Comparison of ENCODE assay signal across 8 cellular contexts in the genomic region with DNA sequence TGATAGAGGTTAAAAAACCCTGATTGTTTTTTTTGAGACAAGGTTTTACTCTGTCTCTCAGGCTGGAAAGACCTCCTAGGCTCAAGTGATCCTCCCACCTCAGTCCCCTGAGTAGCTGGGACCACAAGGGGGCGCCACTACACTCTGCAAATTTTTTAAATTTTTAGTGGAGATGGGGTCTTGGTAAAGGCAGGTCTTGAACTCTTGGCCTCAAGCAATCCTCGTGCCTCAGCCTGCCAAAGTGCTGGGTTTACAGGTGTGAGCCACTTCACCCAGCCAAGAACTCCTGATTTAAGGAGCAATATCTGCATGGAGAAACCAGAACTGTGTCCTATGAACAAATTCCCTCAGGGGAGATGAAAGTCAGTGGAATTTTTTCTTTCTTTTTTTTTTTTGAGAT. TPM values are rescaled to one million over a fixed set of nuclear protein-coding genes. Genes with fewer than 3 reads are reported as not detected.
DNase-seq lines count a peak whose midpoint lies in the region; ATAC-seq and TF ChIP-seq lines count a peak whose summit lies in the region.

No MANE protein-coding gene starts in this region.

- TF ChIP-seq CTCF in AG04450 (IDR thresholded peaks at IDR 0.05; ENCODE audit: low read depth, low read length), result peak; percentile 76
- peak; percentile 33 to 76 (median 56) for TF ChIP-seq CTCF in Peyer's patch (IDR thresholded peaks at IDR 0.05)

- no peak for DNase-seq in AG04450 (ENCODE audit: low read depth, low spot score)
- peak; percentile 39 to 91 for DNase-seq in HAP-1 (ENCODE audit: low spot score in 2 of 2)
- peak; percentile 32 to 70 (median 61) for DNase-seq in Peyer's patch
- DNase-seq in activated T-helper 1 cell treated with Interleukin-2 at 50 U/mL for 16 hours (ENCODE audit: low read depth), result peak; percentile 28
- peak; percentile 38 for DNase-seq in germinal center (ENCODE audit: low spot score)
- peak; percentile 34 to 68 for DNase-seq in stimulated activated CD4-positive, alpha-beta T cell treated with anti-CD3 and anti-CD28 coated beads, Interleukin-1b, Interleukin-23, amount 100 ng/mL, for 1 hour (ENCODE audit: low read depth in 2 of 2)

- H3K4me1 ChIP-seq in HAP-1, result no peaks in the 10 kb centered on the region
- no peaks in the 10 kb centered on the region for H3K4me1 ChIP-seq in Peyer's patch

- H3K27me3 ChIP-seq in AG04450 (ENCODE audit: control insufficient read depth, insufficient read depth, low read length) (no peaks in the 10 kb centered on the region), HAP-1 (ENCODE audit: low read depth) (no peaks in the 10 kb centered on the region), Peyer's patch (no peaks in the 10 kb centered on the region)

- POLR2A ChIA-PET in AG04450 (lab: Yijun Ruan, JAX), result interaction anchor here (0.6 kb wide), 1 partner anchor 47 kb away, joined by 12 read pairs; no protein-coding TSS in a partner anchor

- H3K4me3 ChIP-seq in AG04450 (ENCODE audit: low read depth, low read length) (no peak overlapping the region), HAP-1 (no peak overlapping the region), Peyer's patch (no peak overlapping the region)

- H3K36me3 ChIP-seq in HAP-1 (replicated peaks), result no peaks in the 10 kb centered on the region
- no peaks in the 10 kb centered on the region for H3K36me3 ChIP-seq in Peyer's patch

- ATAC-seq in GM21825 (IDR thresholded peaks at IDR 0.05; ENCODE audit: unreplicated experiment) (no peak), HG02571 (IDR thresholded peaks at IDR 0.05; ENCODE audit: unreplicated experiment) (no peak)

- H3K9me3 ChIP-seq in AG04450 (ENCODE audit: control insufficient read depth, insufficient read depth, low read length) (no peaks in the 10 kb centered on the region), HAP-1 (no peaks in the 10 kb centered on the region), Peyer's patch (no peaks in the 10 kb centered on the region)

- no peak for TF ChIP-seq POLR2A in Peyer's patch (IDR thresholded peaks at IDR 0.05)

- in situ Hi-C loops in HAP-1 (cut with MboI; ENCODE audit: low sequenced_read_pairs), result loop anchor here (25.0 kb wide), 1 partner anchor 699 kb away; no protein-coding TSS in a partner anchor

- CTCF ChIA-PET in AG04450 (lab: Charles Lee), result interaction anchor here (0.5 to 2.7 kb wide), 8 partner anchors 11 to 769 kb away, joined by 3 to 12 read pairs (median 4); a partner anchor contains a TSS

- no peak overlapping the region for H3K27ac ChIP-seq in AG04450 (ENCODE audit: low read depth, low read length)
- no peak overlapping the region for H3K27ac ChIP-seq in Peyer's patch

RNA-seq across cellular contexts. Expression of a gene that starts 7.3 kb away (rescaled TPM):
- polyA plus RNA-seq in AG04450 (2011; rRNA removed), result 23.3 and 29.7 TPM in 2 replicates
- 36.9 and 50.9 TPM in 2 replicates for polyA minus RNA-seq in AG04450 (2011; rRNA and poly(A)+ RNA removed)
- total RNA-seq in Peyer's patch, result 10 to 100 TPM; 16.5 to 25.0 (median 20.1) TPM

RNA-seq across cellular contexts. Expression of a gene that starts 11.9 kb away (rescaled TPM):
- polyA plus RNA-seq in AG04450 (2011; rRNA removed), result 25.1 and 26.4 TPM in 2 replicates
- 24.6 and 28.9 TPM in 2 replicates for polyA minus RNA-seq in AG04450 (2011; rRNA and poly(A)+ RNA removed)
- 10 to 100 TPM in 2 of 4 donors, 1 to 10 TPM in 2; 3.8 to 11.9 (median 8.1) TPM for total RNA-seq in Peyer's patch
